33 cellular contexts compared by ENCODE assay signal in genomic region chr6:20931772-20932171, GRCh38.
"Had no signal": no experiment of that assay in that cellular context is flagged by ENCODE, and none has a peak within 500 bp of the region (broad histone marks: within the 10 kb centered on the region; RNA-seq: fewer than 3 reads in every experiment).

No MANE protein-coding gene starts in this region.

- FAIRE-seq: astrocyte, RCC 7860 had no signal

- H3K27me3 ChIP-seq: body of pancreas, breast epithelium, MG63 had no signal

- H3K9me3 ChIP-seq: body of pancreas, breast epithelium, MG63 had no signal

- H3K27ac Mint-ChIP-seq: activated CD4-positive, alpha-beta T cell treated with anti-CD3 and anti-CD28 coated beads, Interleukin-2, amount 10 ng/mL, durations not matched to agents 24 days and 14 days; activated CD8-positive, alpha-beta T cell treated with anti-CD3 and anti-CD28 coated beads for 36 hours; activated naive CD4-positive, alpha-beta T cell treated with anti-CD3 and anti-CD28 coated beads, Interleukin-2, amount 50 U/mL, for 24 hours; activated naive CD8-positive, alpha-beta T cell treated with anti-CD3 and anti-CD28 coated beads, Interleukin-2, amount 10 ng/mL, durations not matched to agents 7 days and 5 days; activated T-helper 2 cell treated with anti-CD3 and anti-CD28 coated beads, Interferon-gamma antibody, Interleukin-2, Interleukin-4, amounts not matched to agents 10 μg/mL and 5 μg/mL and 100 μg/mL, durations not matched to agents 14 hours and 24 hours and 36 hours had no signal

- H3K9me3 Mint-ChIP-seq: activated CD4-positive, alpha-beta T cell treated with anti-CD3 and anti-CD28 coated beads, Interleukin-2, amount 10 ng/mL, durations not matched to agents 24 days and 14 days; activated CD8-positive, alpha-beta T cell treated with anti-CD3 and anti-CD28 coated beads for 36 hours; activated naive CD4-positive, alpha-beta T cell treated with anti-CD3 and anti-CD28 coated beads, Interleukin-2, amount 50 U/mL, for 24 hours; activated T-helper 2 cell treated with anti-CD3 and anti-CD28 coated beads, Interferon-gamma antibody, Interleukin-2, Interleukin-4, amounts not matched to agents 10 μg/mL and 5 μg/mL and 100 μg/mL, durations not matched to agents 14 hours and 24 hours and 36 hours had no signal

- H3K4me1 ChIP-seq: breast epithelium had no signal

- H3K4me3 Mint-ChIP-seq: activated CD4-positive, alpha-beta T cell treated with anti-CD3 and anti-CD28 coated beads, Interleukin-2, amount 10 ng/mL, durations not matched to agents 24 days and 14 days; activated CD8-positive, alpha-beta T cell treated with anti-CD3 and anti-CD28 coated beads for 36 hours; activated naive CD4-positive, alpha-beta T cell treated with anti-CD3 and anti-CD28 coated beads, Interleukin-2, amount 50 U/mL, for 24 hours; activated naive CD8-positive, alpha-beta T cell treated with anti-CD3 and anti-CD28 coated beads, Interleukin-2, amount 10 ng/mL, durations not matched to agents 7 days and 5 days had no signal

- H3K27ac ChIP-seq: body of pancreas, breast epithelium, coronary artery, RWPE1, WERI-Rb-1 had no signal

- H3K36me3 ChIP-seq: breast epithelium, MG63, WERI-Rb-1 had no signal

- H3K27me3 Mint-ChIP-seq: activated CD4-positive, alpha-beta T cell treated with anti-CD3 and anti-CD28 coated beads, Interleukin-2, amount 10 ng/mL, durations not matched to agents 24 days and 14 days; activated CD8-positive, alpha-beta T cell treated with anti-CD3 and anti-CD28 coated beads for 36 hours; activated naive CD4-positive, alpha-beta T cell treated with anti-CD3 and anti-CD28 coated beads, Interleukin-2, amount 50 U/mL, for 24 hours; activated naive CD8-positive, alpha-beta T cell treated with anti-CD3 and anti-CD28 coated beads, Interleukin-2, amount 10 ng/mL, durations not matched to agents 7 days and 5 days had no signal

- ATAC-seq: activated CD8-positive, alpha-beta T cell treated with anti-CD3 and anti-CD28 coated beads for 36 hours; body of pancreas; PC-3; Right ventricle myocardium inferior had no signal

- DNase-seq: activated CD4-positive, alpha-beta T cell treated with anti-CD3 and anti-CD28 coated beads, Interleukin-2, amount 10 ng/mL, durations not matched to agents 24 days and 14 days; activated CD4-positive, alpha-beta T cell treated with anti-CD3 and anti-CD28 coated beads, Interleukin-2, amount 50 U/mL, for 4 hours; activated CD8-positive, alpha-beta T cell treated with anti-CD3 and anti-CD28 coated beads for 36 hours; activated gamma-delta T cell; activated naive CD4-positive, alpha-beta T cell treated with Interleukin-2 at 50 U/mL for 16 hours; activated naive CD8-positive, alpha-beta T cell treated with anti-CD3 and anti-CD28 coated beads, Interleukin-2, amount 10 ng/mL, durations not matched to agents 7 days and 5 days; activated T-cell treated with anti-CD3 and anti-CD28 coated beads, Interleukin-2, amount 50 U/mL, for 1 hour; amygdala; body of pancreas; MG63; NCI-H1092; NCI-H1436 treated with DMSO at 0.1 percent for 48 hours; NCI-H1694 treated with DMSO at 0.1 percent for 48 hours; NCI-H2029; NCI-H510A; NCI-H526; NCI-H748 treated with DMSO at 0.1 percent for 48 hours; NK-92 treated with Interleukin-12 subunit alpha and Interleukin-12 subunit beta, amount 100 ng/mL, for 24 hours; PC-3; SIG-M5; SW 1271; T-helper 1 cell; T-helper 2 cell; T-helper 9 cell; WERI-Rb-1 had no signal

- H3K4me3 ChIP-seq: body of pancreas, breast epithelium, coronary artery, MG63 had no signal

- H3K4me1 Mint-ChIP-seq: activated CD4-positive, alpha-beta T cell treated with anti-CD3 and anti-CD28 coated beads, Interleukin-2, amount 10 ng/mL, durations not matched to agents 24 days and 14 days; activated naive CD4-positive, alpha-beta T cell treated with anti-CD3 and anti-CD28 coated beads, Interleukin-2, amount 50 U/mL, for 24 hours; activated naive CD8-positive, alpha-beta T cell treated with anti-CD3 and anti-CD28 coated beads, Interleukin-2, amount 10 ng/mL, durations not matched to agents 7 days and 5 days had no signal
